12 cellular contexts compared by ENCODE assay signal in the genomic region with DNA sequence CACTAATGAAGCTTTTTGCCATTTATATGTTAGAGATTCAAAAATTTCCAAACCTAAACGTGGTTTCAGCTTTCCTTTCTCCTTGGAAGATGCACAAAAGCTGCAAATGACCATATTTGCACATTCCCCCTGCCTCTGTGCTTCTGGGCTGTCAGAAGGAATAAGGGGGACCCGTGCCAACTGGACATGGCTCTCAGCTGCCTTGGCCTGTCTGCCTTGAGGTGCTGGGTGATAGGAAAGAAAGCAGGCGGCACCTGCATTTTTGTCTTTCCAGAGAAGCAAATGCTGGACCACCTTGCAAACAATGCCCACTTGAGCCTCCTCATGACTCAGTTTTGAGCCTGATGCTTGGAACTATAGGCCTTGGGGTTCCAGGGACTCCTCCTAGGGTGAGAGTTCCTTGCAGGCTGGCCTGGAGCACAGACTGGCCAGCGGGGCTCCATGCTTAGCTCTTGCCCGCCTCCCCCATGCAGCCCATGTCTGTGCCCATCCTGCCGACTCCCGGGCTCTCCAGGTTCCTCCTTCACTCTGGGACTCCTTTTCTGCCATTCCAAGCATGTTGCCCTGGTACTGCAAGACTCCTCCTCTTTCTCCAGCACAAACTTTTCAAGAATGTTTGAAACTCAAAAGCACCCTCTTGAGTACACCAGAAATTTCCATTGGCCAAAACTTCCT.
DNase-seq lines count a peak whose midpoint lies in the region; TF ChIP-seq lines count a peak whose summit lies in the region.
"Had no signal": no experiment of that assay in that cellular context is flagged by ENCODE, and none has a peak within 500 bp of the region (broad histone marks: within the 10 kb centered on the region; RNA-seq: fewer than 3 reads in every experiment).

No MANE protein-coding gene starts in this region.

- in situ Hi-C loops in GM23248 (cut with MboI) = no loop called here

- 88 to 92% methylated on average over 7 of the region's 7 CpGs for WGBS in GM23248 (ENCODE audit: low coverage in 1 of 2, low lambda C conversion rate in 2 of 2, missing lambda C conversion rate in 2 of 2), 2 experiments

- no peak overlapping the region for H2AFZ ChIP-seq in GM23248

- H3F3A ChIP-seq in GM23248 (ENCODE audit: insufficient read depth) = peaks cover 28% of the 10 kb centered on the region; the same call in 1 of the 2 replicates

- no peak overlapping the region for H3K4me3 ChIP-seq in GM23248
- H3K4me3 ChIP-seq in Peyer's patch = no peak overlapping the region
- no peak overlapping the region for H3K4me3 ChIP-seq in left ventricle myocardium inferior
- peak overlapping the region; percentile 24 for H3K4me3 ChIP-seq in skeletal muscle satellite cell (ENCODE audit: low read length)

- no peaks in the 10 kb centered on the region for H3K79me2 ChIP-seq in GM23248 (ENCODE audit: insufficient read depth)

- intact Hi-C loops in left ventricle myocardium inferior (cut with micrococcal nuclease) = no loop called here

- peak overlapping the region; percentile 93 for H3K27ac ChIP-seq in GM23248
- H3K27ac ChIP-seq in Peyer's patch = peak overlapping the region in 3 of 4 donors; percentile 2 to 31 (median 10)
- H3K27ac ChIP-seq in left ventricle myocardium inferior (replicated peaks) = peak overlapping the region; percentile 83

- H3K36me3 ChIP-seq in GM23248 (ENCODE audit: low read depth) (no peaks in the 10 kb centered on the region), Peyer's patch (peaks cover 0 to 4% (median 0%) of the 10 kb centered on the region in 3 donors), left ventricle myocardium inferior (peaks cover 14% of the 10 kb centered on the region), skeletal muscle satellite cell (ENCODE audit: insufficient read depth, low read length) (no peaks in the 10 kb centered on the region)

- H3K27me3 ChIP-seq in GM23248 (replicated peaks; ENCODE audit: insufficient read depth) (no peaks in the 10 kb centered on the region), Peyer's patch (no peaks in the 10 kb centered on the region), left ventricle myocardium inferior (ENCODE audit: low read depth) (no peaks in the 10 kb centered on the region), skeletal muscle satellite cell (ENCODE audit: control insufficient read depth, insufficient read depth, low read length) (no peaks in the 10 kb centered on the region)

- peak overlapping the region; percentile 78 for H3K4me2 ChIP-seq in GM23248 (ENCODE audit: unreplicated experiment)
- peak overlapping the region; percentile 68 for H3K4me2 ChIP-seq in skeletal muscle satellite cell (ENCODE audit: low read length)

- no peaks in the 10 kb centered on the region for H4K20me1 ChIP-seq in GM23248 (ENCODE audit: insufficient read depth)

- H3K4me1 ChIP-seq in GM23248 (ENCODE audit: insufficient read depth) (peaks cover 13% of the 10 kb centered on the region), Peyer's patch (peaks cover 0 to 13% (median 0%) of the 10 kb centered on the region in 4 donors), left ventricle myocardium inferior (peaks cover 17% of the 10 kb centered on the region), skeletal muscle satellite cell (ENCODE audit: control insufficient read depth, insufficient read depth, low read length) (peaks cover 16% of the 10 kb centered on the region)

- no peaks in the 10 kb centered on the region for H3K9me3 ChIP-seq in GM23248 (ENCODE audit: low read depth)
- H3K9me3 ChIP-seq in Peyer's patch = no peaks in the 10 kb centered on the region
- no peaks in the 10 kb centered on the region for H3K9me3 ChIP-seq in left ventricle myocardium inferior (replicated peaks)
- no peaks in the 10 kb centered on the region for H3K9me3 ChIP-seq in skeletal muscle satellite cell (replicated peaks; ENCODE audit: low read length)

- H3K9me2 ChIP-seq in GM23248 (ENCODE audit: insufficient read depth) = no peaks in the 10 kb centered on the region

- no peak for DNase-seq in GM23248
- DNase-seq in Peyer's patch = peak in 1 of 3 donors; percentile 36
- DNase-seq in left ventricle myocardium inferior = no peak
- no peak for DNase-seq in UCSD-AML1 (lab: John Stamatoyannopoulos, UW; ENCODE audit: unreplicated experiment)
- no peak for DNase-seq in retina
- no peak for DNase-seq in middle frontal gyrus (ENCODE audit: extremely low spot score, low spot score)
- DNase-seq in activated naive CD4-positive, alpha-beta T cell treated with anti-CD3 and anti-CD28 coated beads, Interleukin-2, amount 50 U/mL, for 16 hours = no peak
- DNase-seq: activated CD4-positive, alpha-beta T cell treated with anti-CD3 and anti-CD28 coated beads, Interleukin-2, amount 50 U/mL, for 1 hour; NCI-H1694; NCI-H748 treated with DMSO at 0.1 percent for 48 hours; stimulated activated CD4-positive, alpha-beta T cell treated with anti-CD3 and anti-CD28 coated beads, Interleukin-2, amount 100 ng/mL, for 48 hours had no signal

- TF ChIP-seq CTCF in Peyer's patch (IDR thresholded peaks at IDR 0.05) (no peak), left ventricle myocardium inferior (IDR thresholded peaks at IDR 0.05; ENCODE audit: borderline replicate concordance) (no peak)

- H3K9ac ChIP-seq in GM23248 (peak overlapping the region; percentile 86), skeletal muscle satellite cell (ENCODE audit: low read depth, low read length) (no peak overlapping the region)

- no peak for TF ChIP-seq POLR2A in Peyer's patch (IDR thresholded peaks at IDR 0.05)

Comparison
In these comparisons a context has a peak if more than half of its experiments do, and no peak if none do; other contexts are left out.
1. H3K27ac ChIP-seq: peak in every context shown above with its lines; median percentile 93 in GM23248; 83 in left ventricle myocardium inferior; 10 in Peyer's patch.